24 cellular contexts compared by ENCODE assay signal in the genomic region with DNA sequence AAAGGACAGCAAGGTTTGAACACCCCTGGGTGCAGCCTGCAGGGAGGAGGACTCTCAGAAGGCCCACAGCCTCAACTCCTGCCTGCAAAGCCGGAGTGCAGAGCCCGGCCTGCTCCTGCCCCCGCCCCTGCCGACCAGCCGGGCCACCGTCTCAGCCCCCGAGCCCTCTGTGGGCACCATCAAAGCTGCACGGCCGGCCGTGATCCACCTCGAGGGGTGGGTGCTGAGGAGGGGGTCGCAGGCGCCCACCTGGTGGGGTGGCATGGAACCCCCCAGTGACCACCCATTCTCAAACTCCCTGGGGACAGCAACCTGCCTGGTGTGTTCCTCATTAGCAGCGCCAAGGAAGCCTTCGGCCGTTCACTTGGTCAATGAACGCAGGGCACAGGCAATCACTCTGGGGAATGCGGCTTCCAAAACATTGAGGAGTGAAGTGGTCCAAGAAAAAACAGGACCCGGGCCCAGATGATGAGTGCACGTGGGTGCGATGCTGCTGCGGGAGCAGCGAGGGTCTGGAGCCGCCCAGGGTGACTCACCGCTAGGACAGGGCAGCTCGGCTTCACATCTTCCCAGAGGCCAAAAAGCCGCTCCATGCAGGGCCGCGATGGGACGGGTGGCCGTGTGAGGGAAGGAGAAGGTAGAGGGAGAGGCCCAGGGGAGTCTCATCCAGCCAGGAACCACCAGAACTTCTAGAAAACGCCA.
"Had no signal": no experiment of that assay in that cellular context is flagged by ENCODE, and none has a peak within 500 bp of the region (broad histone marks: within the 10 kb centered on the region; RNA-seq: fewer than 3 reads in every experiment).

No MANE protein-coding gene starts in this region.

- H3K4me2 ChIP-seq: smooth muscle cell had no signal

- H3K27ac ChIP-seq: esophagus muscularis mucosa, foreskin keratinocyte, neutrophil, parathyroid adenoma, stomach, thyroid gland, vagina had no signal

- H3K9me3 ChIP-seq: esophagus muscularis mucosa, neutrophil, stomach, thyroid gland, vagina had no signal

- DNase-seq: effector CD8-positive, alpha-beta T cell; foreskin keratinocyte; hypothalamus; immature natural killer cell; islet precursor cell; natural killer cell; stimulated activated CD4-positive, alpha-beta T cell treated with anti-CD3 and anti-CD28 coated beads, Interleukin-12 subunit alpha, Interleukin-12 subunit beta, amount 100 ng/mL, for 4 hours; stimulated activated CD4-positive, alpha-beta T cell treated with anti-CD3 and anti-CD28 coated beads, Interleukin-1b, Interleukin-23, amount 100 ng/mL, for 48 hours; stimulated activated CD4-positive, alpha-beta T cell treated with anti-CD3 and anti-CD28 coated beads, Interleukin-4, amount 100 ng/mL, for 24 hours; stimulated activated naive CD4-positive, alpha-beta T cell treated with Interleukin-2 at 50 U/mL for 16 hours; stomach; thyroid gland; trophoblast cell had no signal

- ATAC-seq: foreskin keratinocyte; left lobe of liver; sciatic nerve; stimulated activated effector memory CD8-positive, alpha-beta T cell treated with anti-CD3 and anti-CD28 coated beads, Interleukin-12 subunit alpha, Interleukin-12 subunit beta, amount 100 ng/mL, for 72 hours had no signal

- H3K36me3 ChIP-seq: esophagus muscularis mucosa, neutrophil, stomach, thyroid gland, vagina had no signal

- FAIRE-seq: colon, endothelial cell of umbilical vein had no signal

- H3K9ac ChIP-seq: parathyroid adenoma had no signal

- H3K4me1 ChIP-seq: esophagus muscularis mucosa, foreskin keratinocyte, parathyroid adenoma, stomach, thyroid gland, vagina had no signal

- H3K4me3 ChIP-seq: esophagus muscularis mucosa, lung, smooth muscle cell, stomach, thyroid gland, vagina had no signal

- H3K27me3 ChIP-seq: foreskin keratinocyte, thyroid gland, vagina had no signal
